In the genomic region with DNA sequence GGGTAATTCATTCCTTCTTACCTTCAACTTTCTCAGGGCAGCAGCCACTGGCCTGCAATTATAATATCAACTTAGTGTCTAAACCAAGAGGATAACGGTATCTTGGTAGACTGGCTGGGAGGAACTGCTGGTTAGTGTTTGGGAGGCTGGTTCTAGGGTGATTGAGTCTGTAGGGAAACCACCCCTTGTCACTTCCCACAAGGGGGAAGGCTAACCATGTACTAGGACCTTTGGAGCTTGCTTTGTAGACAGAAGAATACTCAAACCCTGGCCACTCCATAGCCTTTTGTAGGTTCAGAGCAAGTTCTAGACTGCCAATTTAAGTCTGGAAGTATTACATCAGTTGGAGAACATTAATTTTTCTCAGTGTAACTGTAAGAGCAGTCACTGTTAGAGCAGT, we compare ENCODE assay signal across 24 cellular contexts.
"Had no signal": no experiment of that assay in that cellular context is flagged by ENCODE, and none has a peak within 500 bp of the region (broad histone marks: within the 10 kb centered on the region; RNA-seq: fewer than 3 reads in every experiment).

No MANE protein-coding gene starts in this region.

- H3K9me3 ChIP-seq: ascending aorta, mucosa of descending colon, sigmoid colon, tibial artery had no signal

- H3K4me1 ChIP-seq: ascending aorta, sigmoid colon, tibial artery had no signal

- ATAC-seq: activated CD4-positive, CD25-positive, alpha-beta regulatory T cell treated with anti-CD3 and anti-CD28 coated beads, Interleukin-2, amount 50 U/mL, for 24 hours; activated naive CD4-positive, alpha-beta T cell treated with anti-CD3 and anti-CD28 coated beads, Interleukin-2, amount 50 U/mL, for 72 hours; activated T-helper 17 cell treated with anti-CD3 and anti-CD28 coated beads, Interleukin-2, amount 50 U/mL, for 72 hours; mucosa of descending colon had no signal

- DNase-seq: activated CD4-positive, alpha-beta T cell treated with anti-CD3 and anti-CD28 coated beads, Interleukin-2, amount 50 U/mL, for 1 hour; activated CD8-positive, alpha-beta memory T cell treated with anti-CD3 and anti-CD28 coated beads for 24 hours; activated CD8-positive, alpha-beta memory T cell treated with anti-CD3 and anti-CD28 coated beads, Interleukin-2, amount 50 U/mL, for 4 hours; activated T-cell treated with anti-CD3 and anti-CD28 coated beads, Interleukin-2, amount 50 U/mL, for 24 hours; central memory CD4-positive, alpha-beta T cell; dermis blood vessel endothelial cell; effector CD8-positive, alpha-beta T cell; erythroblast; foreskin fibroblast; kidney glomerular epithelial cell; mesendoderm; mucosa of descending colon; occipital lobe; sigmoid colon; stimulated activated CD4-positive, alpha-beta T cell treated with anti-CD3 and anti-CD28 coated beads, Interleukin-4, amount 100 ng/mL, for 1 hour; substantia nigra; tibial artery had no signal

- H3K9me3 Mint-ChIP-seq: activated naive CD4-positive, alpha-beta T cell treated with anti-CD3 and anti-CD28 coated beads, Interleukin-2, amount 50 U/mL, for 72 hours; activated T-cell treated with anti-CD3 and anti-CD28 coated beads, Interleukin-2, amount 50 U/mL, for 24 hours; activated T-helper 17 cell treated with anti-CD3 and anti-CD28 coated beads, Interleukin-2, amount 50 U/mL, for 72 hours; neural crest cell; stimulated activated naive CD8-positive, alpha-beta T cell treated with anti-CD3 and anti-CD28 coated beads, Interleukin-15, Interleukin-2, amounts not matched to agents 100 ng/mL and 50 ng/mL, for 24 hours had no signal

- H3K27me3 Mint-ChIP-seq: activated T-cell treated with anti-CD3 and anti-CD28 coated beads, Interleukin-2, amount 50 U/mL, for 24 hours; activated T-helper 17 cell treated with anti-CD3 and anti-CD28 coated beads, Interleukin-2, amount 50 U/mL, for 72 hours; stimulated activated naive CD8-positive, alpha-beta T cell treated with anti-CD3 and anti-CD28 coated beads, Interleukin-15, Interleukin-2, amounts not matched to agents 100 ng/mL and 50 ng/mL, for 24 hours had no signal

- H3K4me3 Mint-ChIP-seq: activated T-cell treated with anti-CD3 and anti-CD28 coated beads, Interleukin-2, amount 50 U/mL, for 24 hours; activated T-helper 17 cell treated with anti-CD3 and anti-CD28 coated beads, Interleukin-2, amount 50 U/mL, for 72 hours; neural crest cell; stimulated activated naive CD8-positive, alpha-beta T cell treated with anti-CD3 and anti-CD28 coated beads, Interleukin-15, Interleukin-2, amounts not matched to agents 100 ng/mL and 50 ng/mL, for 24 hours had no signal

- H3K27ac ChIP-seq: ascending aorta, sigmoid colon, tibial artery, VCaP had no signal

- H3K27me3 ChIP-seq: ascending aorta, sigmoid colon, tibial artery had no signal

- H3K4me3 ChIP-seq: ascending aorta, mucosa of descending colon, sigmoid colon, tibial artery had no signal

- H3K4me1 Mint-ChIP-seq: activated T-helper 17 cell treated with anti-CD3 and anti-CD28 coated beads, Interleukin-2, amount 50 U/mL, for 72 hours; neural crest cell had no signal

- H3K27ac Mint-ChIP-seq: activated T-cell treated with anti-CD3 and anti-CD28 coated beads, Interleukin-2, amount 50 U/mL, for 24 hours; activated T-helper 17 cell treated with anti-CD3 and anti-CD28 coated beads, Interleukin-2, amount 50 U/mL, for 72 hours; stimulated activated naive CD8-positive, alpha-beta T cell treated with anti-CD3 and anti-CD28 coated beads, Interleukin-15, Interleukin-2, amounts not matched to agents 100 ng/mL and 50 ng/mL, for 24 hours had no signal
